In genomic region chr1:22039594-22040347, GRCh38 we compare ENCODE assay signal across 9 cellular contexts. TPM values are rescaled to one million over a fixed set of nuclear protein-coding genes. Genes with fewer than 3 reads are reported as not detected.
A peak's percentile ranks its signal among the peaks of the same experiment; 100 is the strongest.
DNase-seq lines count a peak whose midpoint lies in the region; ATAC-seq lines count a peak whose summit lies in the region.
"Had no signal": no experiment of that assay in that cellular context is flagged by ENCODE, and none has a peak within 500 bp of the region (broad histone marks: within the 10 kb centered on the region; RNA-seq: fewer than 3 reads in every experiment).

No MANE protein-coding gene starts in this region.

- H3K27ac Mint-ChIP-seq in T-cell: peak overlapping the region; percentile 96 to 99
- peak overlapping the region; percentile 96 for H3K27ac Mint-ChIP-seq in activated naive CD8-positive, alpha-beta T cell treated with anti-CD3 and anti-CD28 coated beads, Interleukin-2, amount 50 U/mL, for 24 hours

- H3K4me1 Mint-ChIP-seq in T-cell: peaks cover 57 to 65% (median 63%) of the 10 kb centered on the region in 3 donors
- peaks cover 61% of the 10 kb centered on the region for H3K4me1 Mint-ChIP-seq in activated naive CD8-positive, alpha-beta T cell treated with anti-CD3 and anti-CD28 coated beads, Interleukin-2, amount 50 U/mL, for 24 hours

- peak; percentile 92 for DNase-seq in GF-D8 (lab: John Stamatoyannopoulos, UW)
- peak; percentile 96 to 97 for DNase-seq in Kasumi-1 (lab: John Stamatoyannopoulos, UW)
- DNase-seq in T-cell: peak; percentile 71 to 97 (median 92)
- peak; percentile 86 for DNase-seq in activated naive CD8-positive, alpha-beta T cell treated with anti-CD3 and anti-CD28 coated beads, Interleukin-2, amount 50 U/mL, for 24 hours
- peak; percentile 77 for DNase-seq in left kidney (ENCODE audit: low read depth, low spot score)
- DNase-seq in stimulated activated CD8-positive, alpha-beta memory T cell treated with anti-CD3 and anti-CD28 coated beads, Interleukin-15, amount 100 ng/mL, for 4 hours (ENCODE audit: low read depth in 2 of 2): peak; percentile 63 to 73
- no peak for DNase-seq in foreskin melanocyte

- H3K9me3 Mint-ChIP-seq in T-cell: no peaks in the 10 kb centered on the region
- no peaks in the 10 kb centered on the region for H3K9me3 Mint-ChIP-seq in activated naive CD8-positive, alpha-beta T cell treated with anti-CD3 and anti-CD28 coated beads, Interleukin-2, amount 50 U/mL, for 24 hours

- POLR2A ChIA-PET in T-cell (lab: Charles Lee): interaction anchor here (0.5 to 2.3 kb wide), 18 partner anchors 8 to 706 kb away, joined by 3 to 57 read pairs (median 8); partner anchors contain the start of genes CDC42 (in 2 of the 2) and USP48 (in 1 of the 2)

- H3K27me3 Mint-ChIP-seq in T-cell: no peaks in the 10 kb centered on the region
- H3K27me3 Mint-ChIP-seq in activated naive CD8-positive, alpha-beta T cell treated with anti-CD3 and anti-CD28 coated beads, Interleukin-2, amount 50 U/mL, for 24 hours: no peaks in the 10 kb centered on the region

- CTCF ChIA-PET in T-cell (lab: Charles Lee): interaction anchor here (0.7 to 4.1 kb wide), 11 partner anchors 8 to 1305 kb away, joined by 3 to 46 read pairs (median 5); partner anchors contain the start of gene CDC42 (in 2 of the 2)

- H3K36me3 Mint-ChIP-seq in T-cell: no peaks in the 10 kb centered on the region
- no peaks in the 10 kb centered on the region for H3K36me3 Mint-ChIP-seq in activated naive CD8-positive, alpha-beta T cell treated with anti-CD3 and anti-CD28 coated beads, Interleukin-2, amount 50 U/mL, for 24 hours (ENCODE audit: low read depth)

- peak overlapping the region; percentile 39 to 80 (median 73) for H3K4me3 Mint-ChIP-seq in T-cell
- peak overlapping the region; percentile 74 for H3K4me3 Mint-ChIP-seq in activated naive CD8-positive, alpha-beta T cell treated with anti-CD3 and anti-CD28 coated beads, Interleukin-2, amount 50 U/mL, for 24 hours

- ATAC-seq in GM21723 (IDR thresholded peaks at IDR 0.05; ENCODE audit: unreplicated experiment) (peak; percentile 97), T-cell (replicated peaks in 1 of 4) (peak; percentile 96 to 99 (median 98))
- ATAC-seq in activated naive CD8-positive, alpha-beta T cell treated with anti-CD3 and anti-CD28 coated beads, Interleukin-2, amount 50 U/mL, for 24 hours: peak; percentile 99

RNA-seq across cellular contexts. Expression of gene CDC42, which starts 12.7 kb away (rescaled TPM):
- total RNA-seq in T-cell: 100 to 1,000 TPM; 181 to 348 (median 192) TPM

RNA-seq across cellular contexts. Expression of gene CELA3A, which starts 38.3 kb away (rescaled TPM):
- total RNA-seq in T-cell: 10 to 100 TPM in 3 of 5 donors, not detected in 2; 11.4 to 15.6 (median 13.3) TPM
- total RNA-seq: dermis microvascular lymphatic vessel endothelial cell had no signal
